In the genomic region with DNA sequence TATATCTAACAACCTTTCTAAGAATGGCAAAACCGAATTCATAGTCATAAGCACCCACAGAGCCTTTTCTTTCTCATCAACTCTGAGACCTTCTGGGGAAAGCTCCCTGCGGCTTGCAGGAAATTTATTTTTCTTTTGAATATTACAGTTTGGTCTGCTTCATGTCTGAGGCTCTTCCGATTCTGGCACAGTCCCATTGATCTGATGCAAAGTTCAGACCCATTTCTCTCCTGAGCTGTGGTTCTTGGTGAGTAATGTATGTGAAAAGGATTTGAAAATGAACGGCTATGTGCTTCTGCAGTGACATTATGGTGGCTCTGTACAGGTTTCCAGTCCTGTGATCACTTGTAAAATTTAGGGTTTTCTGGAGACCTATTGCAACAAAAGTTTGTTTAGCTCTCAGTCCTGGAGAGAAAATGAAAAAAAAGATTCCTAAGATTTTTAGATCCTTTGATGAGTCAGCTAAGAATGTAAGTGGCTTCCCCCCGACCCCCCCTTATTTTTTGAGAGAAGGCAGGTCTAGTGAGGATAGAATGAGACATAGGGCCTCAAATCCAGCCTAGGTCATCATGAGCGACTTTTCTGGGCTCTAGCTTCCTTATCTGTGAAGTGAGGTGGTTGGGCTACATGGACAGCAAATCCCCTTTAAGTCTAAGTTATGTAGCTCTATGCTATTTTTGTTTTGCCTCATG, we compare ENCODE assay signal across 12 cellular contexts. TPM values are rescaled to one million over a fixed set of nuclear protein-coding genes. Genes with fewer than 3 reads are reported as not detected.
DNase-seq lines count a peak whose midpoint lies in the region; TF ChIP-seq lines count a peak whose summit lies in the region.
"Had no signal": no experiment of that assay in that cellular context is flagged by ENCODE, and none has a peak within 500 bp of the region (broad histone marks: within the 10 kb centered on the region; RNA-seq: fewer than 3 reads in every experiment).

No MANE protein-coding gene starts in this region.

- intact Hi-C loops in adrenal gland (cut with DNase I), result no loop called here
- intact Hi-C loops in OCI-LY7 (cut with micrococcal nuclease; ENCODE audit: unreplicated experiment), result loop anchor here (10.0 kb wide), 1 partner anchor 225 kb away; the partner anchor contains the start of gene GCSH

- no peak overlapping the region for H2AFZ ChIP-seq in OCI-LY7 (ENCODE audit: low read length)

- no TSS peak for BruUV-seq in OCI-LY7 (replicated peaks; lab: Mats Ljungman, UMichigan)

- DNase-seq in HS-27A (ENCODE audit: low read depth) (peak; percentile 64), adrenal gland (peak; percentile 26 to 71 (median 66)), fibroblast of villous mesenchyme (ENCODE audit: low read depth) (peak; percentile 87), NCI-H1048 (lab: John Stamatoyannopoulos, UW) (no peak), OCI-LY7 (ENCODE audit: low spot score) (no peak), NCI-H1105 (lab: John Stamatoyannopoulos, UW) (no peak)
- no peak for DNase-seq in stimulated activated CD4-positive, alpha-beta T cell treated with anti-CD3 and anti-CD28 coated beads, Interleukin-12 subunit alpha, Interleukin-12 subunit beta, amount 100 ng/mL, for 4 hours
- DNase-seq: activated CD8-positive, alpha-beta memory T cell treated with anti-CD3 and anti-CD28 coated beads, Interleukin-2, amount 10 ng/mL, durations not matched to agents 7 days and 5 days; DMS79 treated with DMSO at 0.1 percent for 48 hours; NCI-H446 treated with DMSO at 0.1 percent for 48 hours had no signal

- H3K36me3 ChIP-seq in adrenal gland (replicated peaks in 1 of 2) (no peaks in the 10 kb centered on the region), subcutaneous abdominal adipose tissue (ENCODE audit: control insufficient read depth in 5 of 5, insufficient read depth in 5 of 5, low read length in 5 of 5) (peaks cover 0 to 3% (median 0%) of the 10 kb centered on the region in 5 donors), OCI-LY7 (ENCODE audit: insufficient read depth, low read length) (no peaks in the 10 kb centered on the region)

- no peaks in the 10 kb centered on the region for H3K9me2 ChIP-seq in OCI-LY7 (ENCODE audit: insufficient read depth, low read length)

- POLR2A ChIA-PET in OCI-LY7 (lab: Charles Lee), result interaction anchor here (0.5 to 0.8 kb wide), 3 partner anchors 26 to 280 kb away, joined by 3 to 5 read pairs (median 4); no protein-coding TSS in a partner anchor

- H3K27me3 ChIP-seq in adrenal gland, result no peaks in the 10 kb centered on the region
- H3K27me3 ChIP-seq in subcutaneous abdominal adipose tissue (ENCODE audit: control insufficient read depth in 5 of 5, insufficient read depth in 4 of 5, low read length in 5 of 5), result no peaks in the 10 kb centered on the region
- H3K27me3 ChIP-seq: body of pancreas had no signal

- H3K9me3 ChIP-seq in adrenal gland (replicated peaks in 1 of 3), result no peaks in the 10 kb centered on the region
- no peaks in the 10 kb centered on the region for H3K9me3 ChIP-seq in subcutaneous abdominal adipose tissue (ENCODE audit: control insufficient read depth in 5 of 5, low read length in 5 of 5)
- H3K9me3 ChIP-seq in OCI-LY7 (ENCODE audit: low read length), result no peaks in the 10 kb centered on the region
- H3K9me3 ChIP-seq: body of pancreas had no signal

- no peak for TF ChIP-seq CTCF in adrenal gland (IDR thresholded peaks at IDR 0.05)
- TF ChIP-seq CTCF in fibroblast of villous mesenchyme (IDR thresholded peaks at IDR 0.05; ENCODE audit: insufficient read depth, low read depth, low read length), result no peak
- no peak for TF ChIP-seq CTCF in OCI-LY7 (conservative IDR thresholded peaks at IDR 0.05; ENCODE audit: low read length)

- TF ChIP-seq POLR2A in adrenal gland (IDR thresholded peaks at IDR 0.05), result no peak

- H3K4me3 ChIP-seq in adrenal gland (no peak overlapping the region), fibroblast of villous mesenchyme (ENCODE audit: low read depth, low read length) (peak overlapping the region; percentile 22), subcutaneous abdominal adipose tissue (ENCODE audit: low read depth in 1 of 5, low read length in 5 of 5) (no peak overlapping the region), OCI-LY7 (ENCODE audit: low read depth, low read length, poor library complexity, severe bottlenecking) (no peak overlapping the region)
- H3K4me3 ChIP-seq: body of pancreas had no signal

- H4K20me1 ChIP-seq in OCI-LY7 (ENCODE audit: insufficient read depth, low read length), result 0 out of 2 replicates have a peak, but pooled peaks cover 12% of the 10 kb centered on the region

- H3K4me1 ChIP-seq in adrenal gland (replicated peaks in 1 of 2), result peaks cover 16 to 22% of the 10 kb centered on the region in 2 donors
- peaks cover 5 to 19% (median 13%) of the 10 kb centered on the region in 5 donors for H3K4me1 ChIP-seq in subcutaneous abdominal adipose tissue (ENCODE audit: control insufficient read depth in 5 of 5, insufficient read depth in 5 of 5, low read length in 5 of 5)
- peaks cover 5% of the 10 kb centered on the region for H3K4me1 ChIP-seq in OCI-LY7 (ENCODE audit: insufficient read depth, low read length, poor library complexity, severe bottlenecking)

- no peak overlapping the region for H3K9ac ChIP-seq in subcutaneous abdominal adipose tissue (ENCODE audit: low read length in 5 of 5)

- peaks cover 16% of the 10 kb centered on the region; the same call in 1 of the 2 replicates for H3K79me2 ChIP-seq in OCI-LY7 (ENCODE audit: insufficient read depth, low read depth, low read length)

- 42 to 54% (median 53%) methylated on average over 6 of the region's 6 CpGs for WGBS in adrenal gland, 4 donors

- H3K4me2 ChIP-seq in OCI-LY7 (ENCODE audit: low read length), result no peak overlapping the region

- CTCF ChIA-PET in OCI-LY7 (lab: Charles Lee; ENCODE audit: unreplicated experiment), result no interaction called here

- peak overlapping the region in 4 of 5 donors; percentile 3 to 44 (median 13) for H3K27ac ChIP-seq in adrenal gland
- peak overlapping the region; percentile 15 for H3K27ac ChIP-seq in subcutaneous abdominal adipose tissue (ENCODE audit: low read depth, low read length)
- H3K27ac ChIP-seq in OCI-LY7 (ENCODE audit: low read depth, low read length, poor library complexity, severe bottlenecking), result no peak overlapping the region
- H3K27ac ChIP-seq: body of pancreas had no signal

RNA-seq across cellular contexts. Expression of gene GAN, which starts 4.6 kb away (rescaled TPM):
- total RNA-seq in adrenal gland (1 to 10 TPM; 3.0 to 7.5 (median 4.7) TPM), fibroblast of villous mesenchyme (8.4 and 9.1 TPM in 2 replicates), OCI-LY7 (2022) (10.5 and 14.2 TPM in 2 replicates)
- polyA plus RNA-seq in adrenal gland, result 1 to 10 TPM; 1.0 to 1.9 (median 1.5) TPM
- 5.1 and 6.2 TPM in 2 replicates for total RNA-seq in OCI-LY7 (2014; rRNA removed; shearing (Covaris generic))

Comparison
In these comparisons a context has a peak if more than half of its experiments do, and no peak if none do; other contexts are left out.
1. DNase-seq: peak in HS-27A (single experiment), adrenal gland (7 of 7) and fibroblast of villous mesenchyme (single experiment); none in stimulated activated CD4-positive, alpha-beta T cell treated with anti-CD3 and anti-CD28 coated beads, Interleukin-12 subunit alpha, Interleukin-12 subunit beta, amount 100 ng/mL, for 4 hours (single experiment), NCI-H1048 (single experiment), OCI-LY7 (single experiment) and NCI-H1105 (single experiment).